Comparison of ENCODE assay signal across 8 cellular contexts in genomic region chr1:109099871-109100757, GRCh38. TPM values are rescaled to one million over a fixed set of nuclear protein-coding genes. Genes with fewer than 3 reads are reported as not detected.
A peak's percentile ranks its signal among the peaks of the same experiment; 100 is the strongest.
DNase-seq lines count a peak whose midpoint lies in the region; ATAC-seq and TF ChIP-seq lines count a peak whose summit lies in the region.

No MANE protein-coding gene starts in this region.

- H3K4me3 Mint-ChIP-seq in Calu3 (ENCODE audit: low read depth, unreplicated experiment) (peak overlapping the region; percentile 98), endothelial cell (ENCODE audit: unreplicated experiment) (peak overlapping the region; percentile 99)

- H3K9ac ChIP-seq in HUES48 (ENCODE audit: low read depth, low read length): peak overlapping the region; percentile 96
- H3K9ac ChIP-seq in NT2/D1 (ENCODE audit: insufficient read length, low read depth): peak overlapping the region; percentile 100

- H3K27ac Mint-ChIP-seq in Calu3 (ENCODE audit: unreplicated experiment): peak overlapping the region; percentile 98
- peak overlapping the region; percentile 95 for H3K27ac Mint-ChIP-seq in endothelial cell (ENCODE audit: unreplicated experiment)

- CTCF ChIA-PET in Calu3 (lab: Charles Lee): interaction anchor here (0.7 to 1.6 kb wide), 12 partner anchors 10 to 137 kb away, joined by 3 to 7 read pairs (median 4); partner anchors contain the start of genes CLCC1 and TMEM167B

- peak; percentile 57 for TF ChIP-seq CTCF in Calu3 (IDR thresholded peaks at IDR 0.05; ENCODE audit: unreplicated experiment)
- peak; percentile 48 for TF ChIP-seq CTCF in endothelial cell (IDR thresholded peaks at IDR 0.05; ENCODE audit: unreplicated experiment)

- BruUV-seq in Calu3 (replicated peaks; lab: Mats Ljungman, UMichigan): TSS peak; percentile 64

- H3K4me3 ChIP-seq in HUES48 (ENCODE audit: low read depth, low read length): peak overlapping the region; percentile 90
- peak overlapping the region; percentile 99 for H3K4me3 ChIP-seq in NT2/D1 (ENCODE audit: insufficient read length, low read depth)

- no peaks in the 10 kb centered on the region for H3K4me1 ChIP-seq in HUES48 (ENCODE audit: control insufficient read depth, insufficient read depth, low read length)
- H3K4me1 ChIP-seq in NT2/D1 (ENCODE audit: insufficient read depth, insufficient read length): no peaks in the 10 kb centered on the region

- H3K36me3 ChIP-seq in HUES48 (ENCODE audit: control insufficient read depth, insufficient read depth, low read length) (peaks cover 6% of the 10 kb centered on the region), NT2/D1 (ENCODE audit: insufficient read depth, insufficient read length, low read length) (peaks cover 10% of the 10 kb centered on the region)

- H3K27me3 Mint-ChIP-seq in Calu3 (ENCODE audit: unreplicated experiment) (no peaks in the 10 kb centered on the region), endothelial cell (ENCODE audit: unreplicated experiment) (peaks cover 9% of the 10 kb centered on the region)

- H3K4me1 Mint-ChIP-seq in Calu3 (ENCODE audit: low read depth, unreplicated experiment) (no peaks in the 10 kb centered on the region), endothelial cell (ENCODE audit: unreplicated experiment) (peaks cover 3% of the 10 kb centered on the region)

- DNase-seq in Calu3: peak; percentile 90
- peak; percentile 98 for DNase-seq in NT2/D1 (ENCODE audit: low read depth, low spot score)
- peak; percentile 97 for DNase-seq in activated CD8-positive, alpha-beta memory T cell treated with anti-CD3 and anti-CD28 coated beads, Interleukin-2, amount 50 U/mL, for 4 hours
- peak; percentile 94 for DNase-seq in endothelial cell (ENCODE audit: low spot score)
- peak; percentile 92 for DNase-seq in middle frontal gyrus (ENCODE audit: extremely low spot score, low spot score)
- DNase-seq in stimulated activated CD8-positive, alpha-beta memory T cell treated with anti-CD3 and anti-CD28 coated beads, Interleukin-2, amount 100 ng/mL, for 48 hours (ENCODE audit: low read depth in 2 of 2): peak; percentile 93

- H3K27me3 ChIP-seq in HUES48 (ENCODE audit: control insufficient read depth, insufficient read depth, low read length): no peaks in the 10 kb centered on the region
- H3K27me3 ChIP-seq in NT2/D1 (ENCODE audit: insufficient read depth, insufficient read length): no peaks in the 10 kb centered on the region

- H3K9me3 ChIP-seq in HUES48 (ENCODE audit: control insufficient read depth, insufficient read depth, low read length) (no peaks in the 10 kb centered on the region), NT2/D1 (ENCODE audit: insufficient read depth, low read length) (no peaks in the 10 kb centered on the region)

- intact Hi-C loops in Calu3 (cut with micrococcal nuclease; ENCODE audit: unreplicated experiment): no loop called here

- H3K27ac ChIP-seq in HUES48 (ENCODE audit: low read depth, low read length): peak overlapping the region; percentile 88

- no peaks in the 10 kb centered on the region for H3K9me3 Mint-ChIP-seq in Calu3 (ENCODE audit: low read depth, unreplicated experiment)
- no peaks in the 10 kb centered on the region for H3K9me3 Mint-ChIP-seq in endothelial cell (ENCODE audit: unreplicated experiment)

- peaks cover 23% of the 10 kb centered on the region for H3K36me3 Mint-ChIP-seq in Calu3 (ENCODE audit: insufficient read depth, unreplicated experiment)
- peaks cover 4% of the 10 kb centered on the region for H3K36me3 Mint-ChIP-seq in endothelial cell (ENCODE audit: low read depth, unreplicated experiment)

- ATAC-seq in GM21381 (IDR thresholded peaks at IDR 0.05; ENCODE audit: unreplicated experiment): peak; percentile 94

RNA-seq across cellular contexts. Expression of gene TMEM167B, which starts 9.6 kb away (rescaled TPM):
- 13.6 and 14.5 TPM in 2 replicates for total RNA-seq in Calu3 (2022)
- total RNA-seq in endothelial cell (ENCODE audit: unreplicated experiment): 22.3 TPM

RNA-seq across cellular contexts. Expression of gene ELAPOR1, which starts 13.8 kb away (rescaled TPM):
- total RNA-seq in Calu3 (2022): 0.45 TPM in 1 of 2 replicates, not detected in the other
- total RNA-seq in endothelial cell (ENCODE audit: unreplicated experiment): 0.26 TPM

RNA-seq across cellular contexts. Expression of gene TAF13, which starts 24.3 kb away (rescaled TPM):
- 20.6 and 26.1 TPM in 2 replicates for total RNA-seq in Calu3 (2022)
- 33.7 TPM for total RNA-seq in endothelial cell (ENCODE audit: unreplicated experiment)

RNA-seq across cellular contexts. Expression of gene WDR47, which starts 58.2 kb away (rescaled TPM):
- 6.3 and 6.8 TPM in 2 replicates for total RNA-seq in Calu3 (2022)
- total RNA-seq in endothelial cell (ENCODE audit: unreplicated experiment): 19.4 TPM

Comparison
In these comparisons a context has a peak if more than half of its experiments do, and no peak if none do; other contexts are left out.
1. Peak in every context shown above with its lines: DNase-seq, ATAC-seq, H3K4me3 ChIP-seq and H3K27ac ChIP-seq.